1 cellular context compared by ENCODE assay signal in genomic region chr9:29211003-29211584, GRCh38.
TF ChIP-seq lines count a peak whose summit lies in the region.

No MANE protein-coding gene starts in this region.

TF ChIP-seq in H1, 55 proteins besides CTCF, POLR2A, EP300 and RAD21:
- TF ChIP-seq GTF2F1 (IDR thresholded peaks at IDR 0.05; ENCODE audit: borderline replicate concordance, low read depth, low read length) (no peak), KDM4A (IDR thresholded peaks at IDR 0.05; ENCODE audit: low read depth, low read length, severe bottlenecking) (no peak), KDM1A (IDR thresholded peaks at IDR 0.05; ENCODE audit: borderline replicate concordance, low read length) (no peak), ASH2L (IDR thresholded peaks at IDR 0.05; ENCODE audit: low read length) (no peak), BACH1 (IDR thresholded peaks at IDR 0.05; ENCODE audit: low read length) (no peak), YY1 (IDR thresholded peaks at IDR 0.05; ENCODE audit: low read depth, low read length) (no peak), HDAC6 (IDR thresholded peaks at IDR 0.05; ENCODE audit: low read depth, low read length) (no peak), HDAC2 (IDR thresholded peaks at IDR 0.05; ENCODE audit: borderline replicate concordance in 1 of 2, low read depth in 2 of 2, low read length in 2 of 2) (no peak), EZH2 (IDR thresholded peaks at IDR 0.05; ENCODE audit: low read depth, low read length, severe bottlenecking) (no peak), SIRT6 (IDR thresholded peaks at IDR 0.05; ENCODE audit: low read length) (no peak)
TF ChIP-seq in H1: peak in this region for 0.
